ENCODE assay signal across 8 cellular contexts in genomic region chr1:44036409-44037111, GRCh38. TPM values are rescaled to one million over a fixed set of nuclear protein-coding genes. Genes with fewer than 3 reads are reported as not detected.
DNase-seq lines count a peak whose midpoint lies in the region; ATAC-seq and TF ChIP-seq lines count a peak whose summit lies in the region.

No MANE protein-coding gene starts in this region.

- no peaks in the 10 kb centered on the region for H3K79me2 ChIP-seq in Karpas-422 (ENCODE audit: low read length)

- H3K27me3 ChIP-seq in Karpas-422 (ENCODE audit: low read length) (no peaks in the 10 kb centered on the region), transverse colon (no peaks in the 10 kb centered on the region)

- no peak overlapping the region for H3K4me2 ChIP-seq in Karpas-422 (ENCODE audit: low read depth, low read length, poor library complexity, severe bottlenecking)

- intact Hi-C loops in transverse colon (cut with DNase I; ENCODE audit: low total_unique reads): loop anchor here (5.0 kb wide), 1 partner anchor 34 kb away; no protein-coding TSS in a partner anchor

- peak; percentile 76 for TF ChIP-seq CTCF in fibroblast of villous mesenchyme (IDR thresholded peaks at IDR 0.05; ENCODE audit: insufficient read depth, low read depth, low read length)
- peak; percentile 77 to 93 (median 80) for TF ChIP-seq CTCF in transverse colon (IDR thresholded peaks at IDR 0.05)

- H3K9ac ChIP-seq in Karpas-422 (ENCODE audit: low read length): no peak overlapping the region

- H3K9me3 ChIP-seq in Karpas-422 (ENCODE audit: low read length) (no peaks in the 10 kb centered on the region), transverse colon (no peaks in the 10 kb centered on the region)

- no peaks in the 10 kb centered on the region for H4K20me1 ChIP-seq in Karpas-422 (ENCODE audit: insufficient read depth, low read depth, low read length)

- in situ Hi-C loops in transverse colon (cut with MboI; ENCODE audit: low pct_ligation_motif_present in 1 of 4, low pct_unique_long_range_greater_than_20kb in 1 of 4, low sequenced_read_pairs in 3 of 4): loop anchor here in 1 of 4 donors (25.0 kb wide), 1 partner anchor 274 kb away; no protein-coding TSS in a partner anchor

- no peak for TF ChIP-seq POLR2A in transverse colon (IDR thresholded peaks at IDR 0.05)

- H3K4me3 ChIP-seq in Karpas-422 (ENCODE audit: low read length): no peak overlapping the region
- H3K4me3 ChIP-seq in fibroblast of villous mesenchyme (ENCODE audit: low read depth, low read length): no peak overlapping the region
- H3K4me3 ChIP-seq in transverse colon: no peak overlapping the region

- DNase-seq in DMS153 treated with DMSO at 0.1 percent for 48 hours (lab: John Stamatoyannopoulos, UW; ENCODE audit: unreplicated experiment) (peak; percentile 83), Karpas-422 (peak; percentile 89), SHP77 (lab: John Stamatoyannopoulos, UW) (peak; percentile 59 to 79), fibroblast of villous mesenchyme (ENCODE audit: low read depth) (peak; percentile 66), occipital lobe (lab: John Stamatoyannopoulos, UW) (peak; percentile 26), transverse colon (peak; percentile 77)
- DNase-seq in activated T-helper 9 cell treated with anti-CD3 and anti-CD28 coated beads, Interleukin-2, amount 50 U/mL, for 16 hours (ENCODE audit: low read depth): peak; percentile 48

- ATAC-seq in HG02642 (IDR thresholded peaks at IDR 0.05; ENCODE audit: poor library complexity, unreplicated experiment): no peak

- TF ChIP-seq EP300 in transverse colon (IDR thresholded peaks at IDR 0.05; ENCODE audit: low read depth): no peak

- H2AFZ ChIP-seq in Karpas-422 (ENCODE audit: low read length): no peak overlapping the region

- no peaks in the 10 kb centered on the region for H3K9me2 ChIP-seq in Karpas-422 (replicated peaks; ENCODE audit: insufficient read depth, low read length)

- H3K4me1 ChIP-seq in Karpas-422 (ENCODE audit: low read length) (peaks cover 28% of the 10 kb centered on the region), transverse colon (peaks cover 16 to 27% (median 25%) of the 10 kb centered on the region in 4 donors)

- H3K36me3 ChIP-seq in Karpas-422 (ENCODE audit: insufficient read depth, low read length) (no peaks in the 10 kb centered on the region), transverse colon (no peaks in the 10 kb centered on the region)

- H3K27ac ChIP-seq in Karpas-422 (ENCODE audit: low read length) (no peak overlapping the region), transverse colon (peak overlapping the region in 3 of 4 donors; percentile 35 to 75 (median 66))

- WGBS in transverse colon (ENCODE audit: low coverage in 1 of 2), 2 donors: 10% methylated on average over 6 of the region's 6 CpGs; no CpG with 5 or more reads in 1 of the 2 donors

RNA-seq across cellular contexts. Expression of gene SLC6A9, which starts 5.3 kb away (rescaled TPM):
- total RNA-seq in Karpas-422 (2014; rRNA removed; shearing (Covaris generic); ENCODE audit: low replicate concordance): 7.0 and 7.9 TPM in 2 replicates
- 11.7 and 15.1 TPM in 2 replicates for total RNA-seq in fibroblast of villous mesenchyme
- total RNA-seq in occipital lobe: 3.0 TPM
- total RNA-seq in transverse colon: 10 to 100 TPM; 22.4 to 31.8 (median 29.5) TPM

RNA-seq across cellular contexts. Expression of gene CCDC24, which starts 45.2 kb away (rescaled TPM):
- 28.1 and 34.7 TPM in 2 replicates for total RNA-seq in Karpas-422 (2014; rRNA removed; shearing (Covaris generic); ENCODE audit: low replicate concordance)
- total RNA-seq in fibroblast of villous mesenchyme: 3.5 and 4.7 TPM in 2 replicates
- 7.2 TPM for total RNA-seq in occipital lobe
- 10 to 100 TPM; 13.8 to 22.0 (median 17.6) TPM for total RNA-seq in transverse colon

RNA-seq across cellular contexts. Expression of gene B4GALT2, which starts 57.5 kb away (rescaled TPM):
- 42.9 and 68.7 TPM in 2 replicates for total RNA-seq in Karpas-422 (2014; rRNA removed; shearing (Covaris generic); ENCODE audit: low replicate concordance)
- total RNA-seq in fibroblast of villous mesenchyme (57.4 and 91.5 TPM in 2 replicates), occipital lobe (93.9 TPM), transverse colon (10 to 100 TPM; 16.5 to 19.5 (median 18.6) TPM)

Comparison
In these comparisons a context has a peak if more than half of its experiments do, and no peak if none do; other contexts are left out.
1. DNase-seq: peak in every context shown above with its lines; median percentile 89 in Karpas-422; 83 in DMS153 treated with DMSO at 0.1 percent for 48 hours; 77 in transverse colon; 69 in SHP77; 66 in fibroblast of villous mesenchyme; 48 in activated T-helper 9 cell treated with anti-CD3 and anti-CD28 coated beads, Interleukin-2, amount 50 U/mL, for 16 hours; 26 in occipital lobe.